ENCODE assay signal across 11 cellular contexts in the genomic region with DNA sequence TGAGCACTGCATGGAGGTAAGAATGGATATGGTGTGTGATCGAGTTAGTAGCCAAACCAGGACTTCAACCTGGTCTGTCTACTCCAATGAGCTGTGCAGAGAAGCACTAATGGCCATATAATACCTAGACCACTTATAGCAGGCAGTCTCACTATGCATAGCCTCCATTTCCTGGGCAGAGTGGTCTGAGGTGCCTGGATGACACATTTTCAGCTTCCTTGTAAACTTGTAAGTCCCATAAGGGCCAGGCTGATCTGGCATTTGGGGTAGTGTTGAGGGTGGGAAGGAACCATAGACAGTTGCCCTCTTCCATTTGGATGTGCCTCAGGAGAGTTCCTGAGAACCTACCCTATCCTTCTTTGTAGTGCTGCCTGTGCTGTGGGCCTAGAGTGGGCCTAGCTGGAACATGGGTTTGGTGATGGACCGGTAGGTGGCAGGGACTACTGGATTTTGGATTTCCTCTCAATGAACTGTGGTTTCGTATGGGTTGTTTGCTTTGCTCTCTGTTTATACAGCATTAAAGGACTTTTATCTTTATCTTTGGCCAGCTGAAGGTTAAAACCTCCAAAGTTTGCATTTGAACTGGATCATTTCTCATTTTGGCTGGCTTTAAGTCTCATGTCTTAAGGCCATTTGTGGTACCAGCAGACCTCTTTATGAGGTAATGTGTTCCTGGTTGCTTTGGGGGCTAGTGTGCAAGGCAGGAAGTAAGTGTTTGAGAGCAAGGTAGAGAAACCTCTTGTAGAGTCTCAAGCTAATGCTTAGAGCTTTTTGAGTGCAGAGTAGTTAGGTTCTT.
DNase-seq lines count a peak whose midpoint lies in the region; ATAC-seq and TF ChIP-seq lines count a peak whose summit lies in the region.
"Had no signal": no experiment of that assay in that cellular context is flagged by ENCODE, and none has a peak within 500 bp of the region (broad histone marks: within the 10 kb centered on the region; RNA-seq: fewer than 3 reads in every experiment).

No MANE protein-coding gene starts in this region.

- intact Hi-C loops in activated CD4-positive, alpha-beta T cell treated with anti-CD3 and anti-CD28 coated beads, Interleukin-2, amount 10 ng/mL, durations not matched to agents 24 days and 14 days (cut with micrococcal nuclease), result loop anchor here (2.0 kb wide), 3 partner anchors 16 to 130 kb away; no protein-coding TSS in a partner anchor

- peak overlapping the region; percentile 57 for H3K27ac ChIP-seq in effector memory CD4-positive, alpha-beta T cell (ENCODE audit: insufficient read depth, low read length, poor library complexity, severe bottlenecking)
- H3K27ac ChIP-seq in subcutaneous abdominal adipose tissue (ENCODE audit: low read depth, low read length), result peak overlapping the region; percentile 69
- H3K27ac ChIP-seq: epithelial cell of prostate had no signal

- no peaks in the 10 kb centered on the region for H3K27me3 ChIP-seq in effector memory CD4-positive, alpha-beta T cell (replicated peaks; ENCODE audit: control insufficient read depth, insufficient read depth, low read length, poor library complexity, severe bottlenecking)
- H3K27me3 ChIP-seq in subcutaneous abdominal adipose tissue (ENCODE audit: control insufficient read depth in 5 of 5, insufficient read depth in 4 of 5, low read length in 5 of 5), result no peaks in the 10 kb centered on the region

- H3K9me3 ChIP-seq in effector memory CD4-positive, alpha-beta T cell (ENCODE audit: control insufficient read depth, low read length), result no peaks in the 10 kb centered on the region
- no peaks in the 10 kb centered on the region for H3K9me3 ChIP-seq in subcutaneous abdominal adipose tissue (ENCODE audit: control insufficient read depth in 5 of 5, low read length in 5 of 5)

- no peak overlapping the region for H3K4me3 ChIP-seq in LNCaP clone FGC (ENCODE audit: low read depth, low read length)
- peak overlapping the region; percentile 2 for H3K4me3 ChIP-seq in effector memory CD4-positive, alpha-beta T cell (ENCODE audit: insufficient read depth, low read depth, low read length, poor library complexity, severe bottlenecking)
- no peak overlapping the region for H3K4me3 ChIP-seq in subcutaneous abdominal adipose tissue (ENCODE audit: low read depth in 1 of 5, low read length in 5 of 5)

- no peaks in the 10 kb centered on the region for H3K36me3 ChIP-seq in effector memory CD4-positive, alpha-beta T cell (ENCODE audit: control insufficient read depth, insufficient read depth, low read length)
- no peaks in the 10 kb centered on the region for H3K36me3 ChIP-seq in subcutaneous abdominal adipose tissue (ENCODE audit: control insufficient read depth in 5 of 5, insufficient read depth in 5 of 5, low read length in 5 of 5)

- peak; percentile 55 for TF ChIP-seq CTCF in LNCaP clone FGC (IDR thresholded peaks at IDR 0.05; ENCODE audit: control insufficient read depth, extremely low read depth, insufficient read depth)

- H3K9me3 Mint-ChIP-seq in activated CD4-positive, alpha-beta T cell treated with anti-CD3 and anti-CD28 coated beads, Interleukin-2, amount 10 ng/mL, durations not matched to agents 24 days and 14 days, result peaks cover 8% of the 10 kb centered on the region

- no peak for ATAC-seq in GM21717 (IDR thresholded peaks at IDR 0.05; ENCODE audit: unreplicated experiment)

- DNase-seq in activated CD4-positive, alpha-beta T cell treated with anti-CD3 and anti-CD28 coated beads, Interleukin-2, amount 10 ng/mL, durations not matched to agents 24 days and 14 days, result peak; percentile 78
- DNase-seq in activated CD4-positive, alpha-beta T cell treated with anti-CD3 and anti-CD28 coated beads for 4 hours, result no peak
- peak; percentile 31 for DNase-seq in LNCaP clone FGC (ENCODE audit: low read depth)
- no peak for DNase-seq in effector memory CD4-positive, alpha-beta T cell
- DNase-seq in anterior cingulate cortex (lab: John Stamatoyannopoulos, UW), result no peak
- no peak for DNase-seq in effector CD4-positive, alpha-beta T cell
- DNase-seq: NCI-H1436, Right ventricle myocardium superior had no signal

- peak overlapping the region; percentile 62 for H3K4me3 Mint-ChIP-seq in activated CD4-positive, alpha-beta T cell treated with anti-CD3 and anti-CD28 coated beads, Interleukin-2, amount 10 ng/mL, durations not matched to agents 24 days and 14 days

- H3K36me3 Mint-ChIP-seq in activated CD4-positive, alpha-beta T cell treated with anti-CD3 and anti-CD28 coated beads, Interleukin-2, amount 10 ng/mL, durations not matched to agents 24 days and 14 days (ENCODE audit: low read depth), result peaks cover 34% of the 10 kb centered on the region

- peaks cover 73% of the 10 kb centered on the region for H3K4me1 Mint-ChIP-seq in activated CD4-positive, alpha-beta T cell treated with anti-CD3 and anti-CD28 coated beads, Interleukin-2, amount 10 ng/mL, durations not matched to agents 24 days and 14 days

- H3K4me1 ChIP-seq in effector memory CD4-positive, alpha-beta T cell (ENCODE audit: control insufficient read depth, insufficient read depth, low read length, poor library complexity, severe bottlenecking), result peaks cover 54% of the 10 kb centered on the region
- H3K4me1 ChIP-seq in subcutaneous abdominal adipose tissue (ENCODE audit: control insufficient read depth in 5 of 5, insufficient read depth in 5 of 5, low read length in 5 of 5), result peaks cover 14 to 75% (median 63%) of the 10 kb centered on the region in 5 donors

- H3K9ac ChIP-seq in subcutaneous abdominal adipose tissue (ENCODE audit: low read length in 5 of 5), result no peak overlapping the region

- no peaks in the 10 kb centered on the region for H3K27me3 Mint-ChIP-seq in activated CD4-positive, alpha-beta T cell treated with anti-CD3 and anti-CD28 coated beads, Interleukin-2, amount 10 ng/mL, durations not matched to agents 24 days and 14 days

- peak overlapping the region; percentile 88 for H3K27ac Mint-ChIP-seq in activated CD4-positive, alpha-beta T cell treated with anti-CD3 and anti-CD28 coated beads, Interleukin-2, amount 10 ng/mL, durations not matched to agents 24 days and 14 days

Comparison
In these comparisons a context has a peak if more than half of its experiments do, and no peak if none do; other contexts are left out.
1. DNase-seq: peak in activated CD4-positive, alpha-beta T cell treated with anti-CD3 and anti-CD28 coated beads, Interleukin-2, amount 10 ng/mL, durations not matched to agents 24 days and 14 days (single experiment) and LNCaP clone FGC (single experiment); none in activated CD4-positive, alpha-beta T cell treated with anti-CD3 and anti-CD28 coated beads for 4 hours (0 of 2), effector memory CD4-positive, alpha-beta T cell (0 of 3), anterior cingulate cortex (0 of 58) and effector CD4-positive, alpha-beta T cell (single experiment).